In genomic region chr10:109892885-109893284, GRCh38 we compare ENCODE assay signal across 11 cellular contexts. TPM values are rescaled to one million over a fixed set of nuclear protein-coding genes. Genes with fewer than 3 reads are reported as not detected.
DNase-seq lines count a peak whose midpoint lies in the region; TF ChIP-seq lines count a peak whose summit lies in the region.
"Had no signal": no experiment of that assay in that cellular context is flagged by ENCODE, and none has a peak within 500 bp of the region (broad histone marks: within the 10 kb centered on the region; RNA-seq: fewer than 3 reads in every experiment).

No MANE protein-coding gene starts in this region.

- TF ChIP-seq CTCF in A673 (conservative IDR thresholded peaks at IDR 0.05; ENCODE audit: low read depth, low read length) (no peak), prostate gland (IDR thresholded peaks at IDR 0.05) (no peak)

- CTCF ChIA-PET in A673 (lab: Charles Lee): no interaction called here

- TF ChIP-seq POLR2A in prostate gland (IDR thresholded peaks at IDR 0.05): no peak

- no peak overlapping the region for H3K4me3 ChIP-seq in A673 (ENCODE audit: low read depth, low read length, poor library complexity, severe bottlenecking)
- H3K4me3 ChIP-seq in HUES48 (ENCODE audit: low read depth, low read length): no peak overlapping the region
- H3K4me3 ChIP-seq in prostate gland: no peak overlapping the region

- 79% methylated on average over 9 of the region's 9 CpGs for WGBS in prostate gland

- peak; percentile 15 for DNase-seq in A673 (ENCODE audit: low spot score)
- peak; percentile 48 for DNase-seq in mucosa of gallbladder (ENCODE audit: low spot score)
- DNase-seq in ecto neural progenitor cell (ENCODE audit: low spot score): no peak
- DNase-seq in stimulated activated CD4-positive, alpha-beta T cell treated with anti-CD3 and anti-CD28 coated beads, Interleukin-4, amount 100 ng/mL, for 4 hours: no peak
- no peak for DNase-seq in SKM-1 (lab: John Stamatoyannopoulos, UW; ENCODE audit: unreplicated experiment)
- no peak for DNase-seq in prostate gland (ENCODE audit: low spot score)
- DNase-seq: Caco-2, glutamatergic neuron, SIG-M5 had no signal

- H3K27ac ChIP-seq in A673 (ENCODE audit: low read depth, low read length, poor library complexity, severe bottlenecking): no peak overlapping the region
- H3K27ac ChIP-seq in HUES48 (ENCODE audit: low read depth, low read length): peak overlapping the region; percentile 37
- peak overlapping the region; percentile 22 for H3K27ac ChIP-seq in cingulate gyrus (ENCODE audit: low read depth, low read length)
- peak overlapping the region in 1 of 2 donors; percentile 41 for H3K27ac ChIP-seq in prostate gland

- H3K4me1 ChIP-seq in A673 (ENCODE audit: insufficient read depth, low read length, poor library complexity, severe bottlenecking) (no peaks in the 10 kb centered on the region), HUES48 (ENCODE audit: control insufficient read depth, insufficient read depth, low read length) (peaks cover 13% of the 10 kb centered on the region), prostate gland (replicated peaks) (peaks cover 13% of the 10 kb centered on the region)
- H3K4me1 ChIP-seq: Caco-2 had no signal

- H3K36me3 ChIP-seq in A673 (ENCODE audit: insufficient read depth, low read length, poor library complexity, severe bottlenecking) (peaks cover 14% of the 10 kb centered on the region), HUES48 (ENCODE audit: control insufficient read depth, insufficient read depth, low read length) (peaks cover 16% of the 10 kb centered on the region; the same call in 1 of the 2 replicates), prostate gland (no peaks in the 10 kb centered on the region)

- H3K27me3 ChIP-seq in A673 (replicated peaks; ENCODE audit: insufficient read depth, low read depth, low read length, poor library complexity) (no peaks in the 10 kb centered on the region), HUES48 (ENCODE audit: control insufficient read depth, insufficient read depth, low read length) (no peaks in the 10 kb centered on the region), prostate gland (replicated peaks; ENCODE audit: insufficient read depth) (no peaks in the 10 kb centered on the region)

- BruUV-seq in A673 (replicated peaks; lab: Mats Ljungman, UMichigan): no TSS peak

- intact Hi-C loops in A673 (cut with micrococcal nuclease; ENCODE audit: unreplicated experiment): no loop called here
- intact Hi-C loops in prostate gland (cut with DNase I): no loop called here

- H3K9me3 ChIP-seq in A673 (ENCODE audit: low read depth, low read length, poor library complexity, severe bottlenecking): no peaks in the 10 kb centered on the region
- H3K9me3 ChIP-seq in HUES48 (ENCODE audit: control insufficient read depth, insufficient read depth, low read length): no peaks in the 10 kb centered on the region
- H3K9me3 ChIP-seq in prostate gland: no peaks in the 10 kb centered on the region
- H3K9me3 ChIP-seq: Caco-2 had no signal

- 0 out of 2 replicates have a peak overlapping the region, but pooled peaks have one; percentile 3 for H3K9ac ChIP-seq in HUES48 (ENCODE audit: low read depth, low read length)

- POLR2A ChIA-PET in A673 (lab: Charles Lee; ENCODE audit: low non-redundant PET): no interaction called here

RNA-seq across cellular contexts. Expression of gene XPNPEP1, which starts 30.4 kb away (rescaled TPM):
- total RNA-seq in A673 (2021): 65.4 and 72.5 TPM in 2 replicates
- 86.4 TPM for total RNA-seq in mucosa of gallbladder
- total RNA-seq in prostate gland: 10 to 100 TPM; 53.4 to 64.3 TPM

Comparison
In these comparisons a context has a peak if more than half of its experiments do, and no peak if none do; other contexts are left out.
1. DNase-seq: peak in A673 (single experiment) and mucosa of gallbladder (single experiment); none in ecto neural progenitor cell (single experiment), stimulated activated CD4-positive, alpha-beta T cell treated with anti-CD3 and anti-CD28 coated beads, Interleukin-4, amount 100 ng/mL, for 4 hours (0 of 2), SKM-1 (single experiment) and prostate gland (single experiment).